Comparison of ENCODE assay signal across 1 cellular context in the genomic region with DNA sequence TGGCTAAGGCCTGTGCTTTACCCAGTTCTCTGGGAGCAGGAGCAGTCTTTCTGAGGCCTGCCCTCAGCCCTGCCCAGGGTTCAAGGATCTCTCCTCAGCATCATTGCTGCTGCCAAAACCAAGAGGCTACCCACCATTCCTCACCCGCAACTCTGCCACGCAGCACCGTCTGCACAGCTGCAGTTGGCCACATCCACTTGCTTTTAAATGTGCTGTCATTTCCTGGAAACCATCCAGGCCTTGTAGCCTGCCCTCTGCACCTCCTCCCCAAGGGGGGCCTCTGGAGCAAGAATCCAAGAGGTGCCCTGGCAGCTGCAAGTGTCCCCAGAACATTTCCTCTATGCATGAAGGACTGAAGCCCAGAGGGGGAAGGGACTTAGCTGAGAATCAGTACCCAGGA.
TF ChIP-seq lines count a peak whose summit lies in the region.

No MANE protein-coding gene starts in this region.

TF ChIP-seq in WTC11, 78 proteins besides CTCF, POLR2A, EP300 and RAD21 (continued from another document):
- TF ChIP-seq, protein P1, sequence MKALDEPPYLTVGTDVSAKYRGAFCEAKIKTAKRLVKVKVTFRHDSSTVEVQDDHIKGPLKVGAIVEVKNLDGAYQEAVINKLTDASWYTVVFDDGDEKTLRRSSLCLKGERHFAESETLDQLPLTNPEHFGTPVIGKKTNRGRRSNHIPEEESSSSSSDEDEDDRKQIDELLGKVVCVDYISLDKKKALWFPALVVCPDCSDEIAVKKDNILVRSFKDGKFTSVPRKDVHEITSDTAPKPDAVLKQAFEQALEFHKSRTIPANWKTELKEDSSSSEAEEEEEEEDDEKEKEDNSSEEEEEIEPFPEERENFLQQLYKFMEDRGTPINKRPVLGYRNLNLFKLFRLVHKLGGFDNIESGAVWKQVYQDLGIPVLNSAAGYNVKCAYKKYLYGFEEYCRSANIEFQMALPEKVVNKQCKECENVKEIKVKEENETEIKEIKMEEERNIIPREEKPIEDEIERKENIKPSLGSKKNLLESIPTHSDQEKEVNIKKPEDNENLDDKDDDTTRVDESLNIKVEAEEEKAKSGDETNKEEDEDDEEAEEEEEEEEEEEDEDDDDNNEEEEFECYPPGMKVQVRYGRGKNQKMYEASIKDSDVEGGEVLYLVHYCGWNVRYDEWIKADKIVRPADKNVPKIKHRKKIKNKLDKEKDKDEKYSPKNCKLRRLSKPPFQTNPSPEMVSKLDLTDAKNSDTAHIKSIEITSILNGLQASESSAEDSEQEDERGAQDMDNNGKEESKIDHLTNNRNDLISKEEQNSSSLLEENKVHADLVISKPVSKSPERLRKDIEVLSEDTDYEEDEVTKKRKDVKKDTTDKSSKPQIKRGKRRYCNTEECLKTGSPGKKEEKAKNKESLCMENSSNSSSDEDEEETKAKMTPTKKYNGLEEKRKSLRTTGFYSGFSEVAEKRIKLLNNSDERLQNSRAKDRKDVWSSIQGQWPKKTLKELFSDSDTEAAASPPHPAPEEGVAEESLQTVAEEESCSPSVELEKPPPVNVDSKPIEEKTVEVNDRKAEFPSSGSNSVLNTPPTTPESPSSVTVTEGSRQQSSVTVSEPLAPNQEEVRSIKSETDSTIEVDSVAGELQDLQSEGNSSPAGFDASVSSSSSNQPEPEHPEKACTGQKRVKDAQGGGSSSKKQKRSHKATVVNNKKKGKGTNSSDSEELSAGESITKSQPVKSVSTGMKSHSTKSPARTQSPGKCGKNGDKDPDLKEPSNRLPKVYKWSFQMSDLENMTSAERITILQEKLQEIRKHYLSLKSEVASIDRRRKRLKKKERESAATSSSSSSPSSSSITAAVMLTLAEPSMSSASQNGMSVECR (CRISPR knock-in tag; IDR thresholded peaks at IDR 0.05; ENCODE audit: borderline replicate concordance): no peak
- TF ChIP-seq, protein P2, sequence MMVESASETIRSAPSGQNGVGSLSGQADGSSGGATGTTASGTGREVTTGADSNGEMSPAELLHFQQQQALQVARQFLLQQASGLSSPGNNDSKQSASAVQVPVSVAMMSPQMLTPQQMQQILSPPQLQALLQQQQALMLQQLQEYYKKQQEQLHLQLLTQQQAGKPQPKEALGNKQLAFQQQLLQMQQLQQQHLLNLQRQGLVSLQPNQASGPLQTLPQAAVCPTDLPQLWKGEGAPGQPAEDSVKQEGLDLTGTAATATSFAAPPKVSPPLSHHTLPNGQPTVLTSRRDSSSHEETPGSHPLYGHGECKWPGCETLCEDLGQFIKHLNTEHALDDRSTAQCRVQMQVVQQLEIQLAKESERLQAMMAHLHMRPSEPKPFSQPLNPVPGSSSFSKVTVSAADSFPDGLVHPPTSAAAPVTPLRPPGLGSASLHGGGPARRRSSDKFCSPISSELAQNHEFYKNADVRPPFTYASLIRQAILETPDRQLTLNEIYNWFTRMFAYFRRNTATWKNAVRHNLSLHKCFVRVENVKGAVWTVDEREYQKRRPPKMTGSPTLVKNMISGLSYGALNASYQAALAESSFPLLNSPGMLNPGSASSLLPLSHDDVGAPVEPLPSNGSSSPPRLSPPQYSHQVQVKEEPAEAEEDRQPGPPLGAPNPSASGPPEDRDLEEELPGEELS (CRISPR knock-in tag; IDR thresholded peaks at IDR 0.05): no peak
- TF ChIP-seq, protein P3, sequence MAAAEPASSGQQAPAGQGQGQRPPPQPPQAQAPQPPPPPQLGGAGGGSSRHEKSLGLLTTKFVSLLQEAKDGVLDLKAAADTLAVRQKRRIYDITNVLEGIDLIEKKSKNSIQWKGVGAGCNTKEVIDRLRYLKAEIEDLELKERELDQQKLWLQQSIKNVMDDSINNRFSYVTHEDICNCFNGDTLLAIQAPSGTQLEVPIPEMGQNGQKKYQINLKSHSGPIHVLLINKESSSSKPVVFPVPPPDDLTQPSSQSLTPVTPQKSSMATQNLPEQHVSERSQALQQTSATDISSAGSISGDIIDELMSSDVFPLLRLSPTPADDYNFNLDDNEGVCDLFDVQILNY (CRISPR knock-in tag; IDR thresholded peaks at IDR 0.05): no peak
- TF ChIP-seq TP53 (CRISPR knock-in tag; IDR thresholded peaks at IDR 0.05) (no peak), ZNF219 (CRISPR knock-in tag; IDR thresholded peaks at IDR 0.05; ENCODE audit: borderline replicate concordance) (no peak), ZNF232 (CRISPR knock-in tag; IDR thresholded peaks at IDR 0.05) (no peak), KAT7 (CRISPR knock-in tag; IDR thresholded peaks at IDR 0.05; ENCODE audit: borderline replicate concordance) (no peak), NR1H2 (CRISPR knock-in tag; IDR thresholded peaks at IDR 0.05) (no peak), FOXK1 (CRISPR knock-in tag; IDR thresholded peaks at IDR 0.05) (no peak), ZNF671 (CRISPR knock-in tag; IDR thresholded peaks at IDR 0.05) (no peak)
- TF ChIP-seq, protein P4, sequence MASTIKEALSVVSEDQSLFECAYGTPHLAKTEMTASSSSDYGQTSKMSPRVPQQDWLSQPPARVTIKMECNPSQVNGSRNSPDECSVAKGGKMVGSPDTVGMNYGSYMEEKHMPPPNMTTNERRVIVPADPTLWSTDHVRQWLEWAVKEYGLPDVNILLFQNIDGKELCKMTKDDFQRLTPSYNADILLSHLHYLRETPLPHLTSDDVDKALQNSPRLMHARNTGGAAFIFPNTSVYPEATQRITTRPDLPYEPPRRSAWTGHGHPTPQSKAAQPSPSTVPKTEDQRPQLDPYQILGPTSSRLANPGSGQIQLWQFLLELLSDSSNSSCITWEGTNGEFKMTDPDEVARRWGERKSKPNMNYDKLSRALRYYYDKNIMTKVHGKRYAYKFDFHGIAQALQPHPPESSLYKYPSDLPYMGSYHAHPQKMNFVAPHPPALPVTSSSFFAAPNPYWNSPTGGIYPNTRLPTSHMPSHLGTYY (CRISPR knock-in tag; IDR thresholded peaks at IDR 0.05): no peak
- TF ChIP-seq, protein P5, sequence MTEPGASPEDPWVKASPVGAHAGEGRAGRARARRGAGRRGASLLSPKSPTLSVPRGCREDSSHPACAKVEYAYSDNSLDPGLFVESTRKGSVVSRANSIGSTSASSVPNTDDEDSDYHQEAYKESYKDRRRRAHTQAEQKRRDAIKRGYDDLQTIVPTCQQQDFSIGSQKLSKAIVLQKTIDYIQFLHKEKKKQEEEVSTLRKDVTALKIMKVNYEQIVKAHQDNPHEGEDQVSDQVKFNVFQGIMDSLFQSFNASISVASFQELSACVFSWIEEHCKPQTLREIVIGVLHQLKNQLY (CRISPR knock-in tag; IDR thresholded peaks at IDR 0.05): no peak
